8 cellular contexts compared by ENCODE assay signal in genomic region chr12:75334384-75335030, GRCh38. TPM values are rescaled to one million over a fixed set of nuclear protein-coding genes. Genes with fewer than 3 reads are reported as not detected.
DNase-seq lines count a peak whose midpoint lies in the region; ATAC-seq, FAIRE-seq and TF ChIP-seq lines count a peak whose summit lies in the region.

A gene with protein sequence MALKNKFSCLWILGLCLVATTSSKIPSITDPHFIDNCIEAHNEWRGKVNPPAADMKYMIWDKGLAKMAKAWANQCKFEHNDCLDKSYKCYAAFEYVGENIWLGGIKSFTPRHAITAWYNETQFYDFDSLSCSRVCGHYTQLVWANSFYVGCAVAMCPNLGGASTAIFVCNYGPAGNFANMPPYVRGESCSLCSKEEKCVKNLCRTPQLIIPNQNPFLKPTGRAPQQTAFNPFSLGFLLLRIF (plus strand): TSS chr12:75334670. CDS start chr12:75334729, 59 bp downstream.

- peak within 1 kb of the TSS; percentile 13 to 39 for H3K9ac ChIP-seq in stomach smooth muscle (ENCODE audit: low read length in 2 of 2)

- H3K27ac ChIP-seq in foreskin keratinocyte, result no peak within 1 kb of the TSS
- no peak within 1 kb of the TSS for H3K27ac ChIP-seq in stomach smooth muscle (ENCODE audit: low read length)

- H3K9me3 ChIP-seq in neuron (ENCODE audit: low read length) (no peaks in the 10 kb centered on the region), stomach smooth muscle (ENCODE audit: control insufficient read depth in 2 of 2, low read length in 2 of 2) (no peaks in the 10 kb centered on the region)

- H3K4me3 ChIP-seq in neuron (ENCODE audit: low read length) (peak within 1 kb of the TSS; percentile 42), stomach smooth muscle (ENCODE audit: low read length in 2 of 2) (peak within 1 kb of the TSS; percentile 53 to 74)

- H3K36me3 ChIP-seq in neuron (ENCODE audit: insufficient read depth, low read length), result no peaks in the 10 kb centered on the region
- no peaks in the 10 kb centered on the region for H3K36me3 ChIP-seq in stomach smooth muscle (ENCODE audit: control insufficient read depth in 2 of 2, insufficient read depth in 2 of 2, low read length in 2 of 2)

- ATAC-seq in GM19455 (IDR thresholded peaks at IDR 0.05; ENCODE audit: unreplicated experiment), result peak; percentile 59
- peak; percentile 67 for ATAC-seq in HG03575 (IDR thresholded peaks at IDR 0.05; ENCODE audit: extremely low read depth, insufficient number of reproducible peaks, low FRiP score, unreplicated experiment)
- peak; percentile 74 for ATAC-seq in foreskin keratinocyte

- FAIRE-seq in RCC 7860 (lab: Jason Lieb, UNC), result peak; percentile 12

- peak within 1 kb of the TSS; percentile 29 for H2AFZ ChIP-seq in neuron (ENCODE audit: low read depth, low read length)

- peaks cover 4% of the 10 kb centered on the region for H3K4me1 ChIP-seq in foreskin keratinocyte
- peaks cover 5% of the 10 kb centered on the region for H3K4me1 ChIP-seq in neuron (ENCODE audit: insufficient read depth, low read length)
- H3K4me1 ChIP-seq in stomach smooth muscle (ENCODE audit: control insufficient read depth, insufficient read depth, low read length), result peaks cover 3% of the 10 kb centered on the region

- TF ChIP-seq CTCF in foreskin keratinocyte (conservative IDR thresholded peaks at IDR 0.05), result peak; percentile 86

- DNase-seq in D341Med (ENCODE audit: low spot score) (peak; percentile 70), RCC 7860 (ENCODE audit: low spot score) (peak; percentile 49), foreskin keratinocyte (peak; percentile 51 to 75)
- DNase-seq in activated effector memory CD4-positive, alpha-beta T cell treated with Interleukin-2 at 50 U/mL for 16 hours, result peak; percentile 69

- no peaks in the 10 kb centered on the region for H3K27me3 ChIP-seq in foreskin keratinocyte
- no peaks in the 10 kb centered on the region for H3K27me3 ChIP-seq in neuron (ENCODE audit: insufficient read depth, low read length)
- H3K27me3 ChIP-seq in stomach smooth muscle (ENCODE audit: control insufficient read depth in 1 of 2, insufficient read depth in 2 of 2, low read length in 2 of 2), result no peaks in the 10 kb centered on the region

RNA-seq across cellular contexts. Expression of the gene that starts here (rescaled TPM):
- total RNA-seq in foreskin keratinocyte, result not detected in 2 replicates
- polyA plus RNA-seq in foreskin keratinocyte, result not detected in 2 replicates

Comparison
In these comparisons a context has a peak if more than half of its experiments do, and no peak if none do; other contexts are left out.
1. Peak in DNase-seq and ATAC-seq in foreskin keratinocyte; RNA of the gene not detected or under 1 TPM.